In genomic region chr19:55584871-55585270, GRCh38 we compare ENCODE assay signal across 15 cellular contexts. TPM values are rescaled to one million over a fixed set of nuclear protein-coding genes. Genes with fewer than 3 reads are reported as not detected.
A peak's percentile ranks its signal among the peaks of the same experiment; 100 is the strongest.
DNase-seq lines count a peak whose midpoint lies in the region; ATAC-seq and TF ChIP-seq lines count a peak whose summit lies in the region.
"Had no signal": no experiment of that assay in that cellular context is flagged by ENCODE, and none has a peak within 500 bp of the region (broad histone marks: within the 10 kb centered on the region; RNA-seq: fewer than 3 reads in every experiment).

No MANE protein-coding gene starts in this region.

- no peak overlapping the region for H2BK15ac ChIP-seq in mesenchymal stem cell (ENCODE audit: low read depth, poor library complexity, severe bottlenecking)

- H2AFZ ChIP-seq in mesenchymal stem cell (ENCODE audit: low read depth, low read length) (no peak overlapping the region), OCI-LY7 (ENCODE audit: low read length) (no peak overlapping the region)

- H3K9me3 Mint-ChIP-seq in activated CD4-positive, alpha-beta T cell treated with anti-CD3 and anti-CD28 coated beads, Interleukin-2, amount 10 ng/mL, durations not matched to agents 24 days and 14 days: no peaks in the 10 kb centered on the region
- H3K9me3 Mint-ChIP-seq in activated CD4-positive, alpha-beta T cell treated with anti-CD3 and anti-CD28 coated beads, Interleukin-2, amount 10 ng/mL, durations not matched to agents 7 days and 5 days: no peaks in the 10 kb centered on the region
- no peaks in the 10 kb centered on the region for H3K9me3 Mint-ChIP-seq in stimulated activated naive B cell treated with anti-CD40 and anti-IgM and Interleukin-4, amounts not matched to agents 10 μg/mL and 1 μg/mL and 100 μg/mL, for 72 hours

- H3K4me2 ChIP-seq in mesenchymal stem cell (ENCODE audit: low read length, poor library complexity, severe bottlenecking) (no peak overlapping the region), OCI-LY7 (ENCODE audit: low read length) (no peak overlapping the region)

- H4K8ac ChIP-seq in mesenchymal stem cell (ENCODE audit: low read length): no peak overlapping the region

- H3K9me3 ChIP-seq in mesenchymal stem cell (ENCODE audit: control insufficient read depth, low read length) (no peaks in the 10 kb centered on the region), OCI-LY7 (ENCODE audit: low read length) (no peaks in the 10 kb centered on the region)
- H3K9me3 ChIP-seq: esophagus muscularis mucosa, MG63, mucosa of descending colon had no signal

- no peak overlapping the region for H3K4ac ChIP-seq in mesenchymal stem cell (ENCODE audit: low read depth in 1 of 2, low read length in 2 of 2)

- H3K79me2 ChIP-seq in OCI-LY7 (ENCODE audit: insufficient read depth, low read depth, low read length): peaks cover 5% of the 10 kb centered on the region; the same call in 1 of the 2 replicates

- peaks cover 23% of the 10 kb centered on the region for H3K4me1 Mint-ChIP-seq in activated CD4-positive, alpha-beta T cell treated with anti-CD3 and anti-CD28 coated beads, Interleukin-2, amount 10 ng/mL, durations not matched to agents 24 days and 14 days
- peaks cover 38% of the 10 kb centered on the region for H3K4me1 Mint-ChIP-seq in activated CD4-positive, alpha-beta T cell treated with anti-CD3 and anti-CD28 coated beads, Interleukin-2, amount 10 ng/mL, durations not matched to agents 7 days and 5 days
- H3K4me1 Mint-ChIP-seq in stimulated activated naive B cell treated with anti-CD40 and anti-IgM and Interleukin-4, amounts not matched to agents 10 μg/mL and 1 μg/mL and 100 μg/mL, for 72 hours: peaks cover 32 to 42% of the 10 kb centered on the region in 2 donors

- H3K27ac ChIP-seq in mesenchymal stem cell (ENCODE audit: low read length, poor library complexity, severe bottlenecking) (peak overlapping the region; percentile 100), OCI-LY7 (ENCODE audit: low read depth, low read length, poor library complexity, severe bottlenecking) (no peak overlapping the region)

- no peak for ATAC-seq in stimulated activated naive B cell treated with anti-CD40 and anti-IgM and Interleukin-4, amounts not matched to agents 10 μg/mL and 1 μg/mL and 100 μg/mL, for 72 hours (replicated peaks)
- ATAC-seq: GM12878, mucosa of descending colon had no signal

- no peaks in the 10 kb centered on the region for H3K36me3 ChIP-seq in mesenchymal stem cell (ENCODE audit: control insufficient read depth in 1 of 2, insufficient read depth in 2 of 2, low read depth in 1 of 2, low read length in 2 of 2)
- H3K36me3 ChIP-seq in OCI-LY7 (ENCODE audit: insufficient read depth, low read length): no peaks in the 10 kb centered on the region
- H3K36me3 ChIP-seq: esophagus muscularis mucosa had no signal

- H3K36me3 Mint-ChIP-seq in activated CD4-positive, alpha-beta T cell treated with anti-CD3 and anti-CD28 coated beads, Interleukin-2, amount 10 ng/mL, durations not matched to agents 24 days and 14 days (ENCODE audit: low read depth): peaks cover under 1% of the 10 kb centered on the region
- H3K36me3 Mint-ChIP-seq in activated CD4-positive, alpha-beta T cell treated with anti-CD3 and anti-CD28 coated beads, Interleukin-2, amount 10 ng/mL, durations not matched to agents 7 days and 5 days (ENCODE audit: low read depth): no peaks in the 10 kb centered on the region
- peaks cover 1 to 2% of the 10 kb centered on the region in 2 donors for H3K36me3 Mint-ChIP-seq in stimulated activated naive B cell treated with anti-CD40 and anti-IgM and Interleukin-4, amounts not matched to agents 10 μg/mL and 1 μg/mL and 100 μg/mL, for 72 hours

- H2BK12ac ChIP-seq in mesenchymal stem cell (ENCODE audit: low read length in 2 of 2): peak overlapping the region in 1 of 2 experiments; percentile 12

- peak; percentile 54 for DNase-seq in activated CD4-positive, alpha-beta T cell treated with anti-CD3 and anti-CD28 coated beads, Interleukin-2, amount 10 ng/mL, durations not matched to agents 24 days and 14 days
- DNase-seq in activated CD4-positive, alpha-beta T cell treated with anti-CD3 and anti-CD28 coated beads, Interleukin-2, amount 10 ng/mL, durations not matched to agents 7 days and 5 days: no peak
- DNase-seq in mesenchymal stem cell (no peak), OCI-LY7 (ENCODE audit: low spot score) (no peak), activated gamma-delta T cell treated with Interleukin-2 at 50 U/mL for 16 hours (no peak)
- DNase-seq in stimulated activated naive B cell treated with anti-CD40 and anti-IgM and Interleukin-4, amounts not matched to agents 10 μg/mL and 1 μg/mL and 100 μg/mL, for 72 hours: no peak
- DNase-seq: 8988T; activated naive CD4-positive, alpha-beta T cell; CD4-positive, alpha-beta memory T cell; dorsolateral prefrontal cortex; H7; MG63; mucosa of descending colon had no signal

- no peak for TF ChIP-seq CTCF in OCI-LY7 (conservative IDR thresholded peaks at IDR 0.05; ENCODE audit: low read length)

- no peaks in the 10 kb centered on the region for H3K27me3 ChIP-seq in mesenchymal stem cell (ENCODE audit: control insufficient read depth in 1 of 2, insufficient read depth in 1 of 2, low read length in 2 of 2)
- H3K27me3 ChIP-seq: dorsolateral prefrontal cortex, MG63 had no signal

- H3K27me3 Mint-ChIP-seq in activated CD4-positive, alpha-beta T cell treated with anti-CD3 and anti-CD28 coated beads, Interleukin-2, amount 10 ng/mL, durations not matched to agents 24 days and 14 days: peaks cover 26% of the 10 kb centered on the region
- peaks cover 21% of the 10 kb centered on the region for H3K27me3 Mint-ChIP-seq in activated CD4-positive, alpha-beta T cell treated with anti-CD3 and anti-CD28 coated beads, Interleukin-2, amount 10 ng/mL, durations not matched to agents 7 days and 5 days
- H3K27me3 Mint-ChIP-seq in stimulated activated naive B cell treated with anti-CD40 and anti-IgM and Interleukin-4, amounts not matched to agents 10 μg/mL and 1 μg/mL and 100 μg/mL, for 72 hours: no peaks in the 10 kb centered on the region

- no peak overlapping the region for H3K27ac Mint-ChIP-seq in activated CD4-positive, alpha-beta T cell treated with anti-CD3 and anti-CD28 coated beads, Interleukin-2, amount 10 ng/mL, durations not matched to agents 24 days and 14 days
- H3K27ac Mint-ChIP-seq in activated CD4-positive, alpha-beta T cell treated with anti-CD3 and anti-CD28 coated beads, Interleukin-2, amount 10 ng/mL, durations not matched to agents 7 days and 5 days: no peak overlapping the region
- H3K27ac Mint-ChIP-seq in stimulated activated naive B cell treated with anti-CD40 and anti-IgM and Interleukin-4, amounts not matched to agents 10 μg/mL and 1 μg/mL and 100 μg/mL, for 72 hours: peak overlapping the region; percentile 42

- no peak overlapping the region for H2BK120ac ChIP-seq in mesenchymal stem cell (ENCODE audit: low read depth, low read length)

- no TSS peak for BruUV-seq in OCI-LY7 (replicated peaks; lab: Mats Ljungman, UMichigan)

- H3K4me1 ChIP-seq in mesenchymal stem cell (ENCODE audit: control insufficient read depth, insufficient read depth, low read depth, low read length) (peaks cover 34% of the 10 kb centered on the region), OCI-LY7 (ENCODE audit: insufficient read depth, low read length, poor library complexity, severe bottlenecking) (peaks cover 26% of the 10 kb centered on the region)

- H3K4me3 Mint-ChIP-seq in activated CD4-positive, alpha-beta T cell treated with anti-CD3 and anti-CD28 coated beads, Interleukin-2, amount 10 ng/mL, durations not matched to agents 24 days and 14 days: no peak overlapping the region
- no peak overlapping the region for H3K4me3 Mint-ChIP-seq in activated CD4-positive, alpha-beta T cell treated with anti-CD3 and anti-CD28 coated beads, Interleukin-2, amount 10 ng/mL, durations not matched to agents 7 days and 5 days
- no peak overlapping the region for H3K4me3 Mint-ChIP-seq in stimulated activated naive B cell treated with anti-CD40 and anti-IgM and Interleukin-4, amounts not matched to agents 10 μg/mL and 1 μg/mL and 100 μg/mL, for 72 hours

- no peak overlapping the region for H3K4me3 ChIP-seq in mesenchymal stem cell (ENCODE audit: insufficient read depth in 1 of 2, low read depth in 1 of 2, low read length in 2 of 2)
- H3K4me3 ChIP-seq in OCI-LY7 (ENCODE audit: low read depth, low read length, poor library complexity, severe bottlenecking): no peak overlapping the region
- H3K4me3 ChIP-seq: GM12878, MG63, mucosa of descending colon had no signal

- POLR2A ChIA-PET in activated CD4-positive, alpha-beta T cell treated with anti-CD3 and anti-CD28 coated beads, Interleukin-2, amount 10 ng/mL, durations not matched to agents 7 days and 5 days (lab: Charles Lee): no interaction called here
- POLR2A ChIA-PET in OCI-LY7 (lab: Charles Lee): no interaction called here

- H3K9ac ChIP-seq in mesenchymal stem cell (ENCODE audit: low read length): no peak overlapping the region

- H4K20me1 ChIP-seq in OCI-LY7 (ENCODE audit: insufficient read depth, low read length): peaks cover under 1% of the 10 kb centered on the region; the same call in 1 of the 2 replicates

- peak overlapping the region; percentile 74 for H2BK5ac ChIP-seq in mesenchymal stem cell (ENCODE audit: low read depth, low read length, poor library complexity, severe bottlenecking)

- no peak overlapping the region for H3K23ac ChIP-seq in mesenchymal stem cell (ENCODE audit: low read length in 2 of 2)

- CTCF ChIA-PET in activated CD4-positive, alpha-beta T cell treated with anti-CD3 and anti-CD28 coated beads, Interleukin-2, amount 10 ng/mL, durations not matched to agents 7 days and 5 days (lab: Charles Lee): no interaction called here
- CTCF ChIA-PET in OCI-LY7 (lab: Charles Lee; ENCODE audit: unreplicated experiment): no interaction called here

- no peaks in the 10 kb centered on the region for H3K79me1 ChIP-seq in mesenchymal stem cell (replicated peaks; ENCODE audit: low read length, poor library complexity, severe bottlenecking)

- H3K18ac ChIP-seq in mesenchymal stem cell (ENCODE audit: low read depth in 1 of 2, low read length in 2 of 2): no peak overlapping the region

- peak overlapping the region; percentile 63 for H2AK5ac ChIP-seq in mesenchymal stem cell (ENCODE audit: low read length, severe bottlenecking)

- no peaks in the 10 kb centered on the region for H3K9me2 ChIP-seq in OCI-LY7 (ENCODE audit: insufficient read depth, low read length)

- H4K91ac ChIP-seq in mesenchymal stem cell (ENCODE audit: low read length): no peak overlapping the region

- intact Hi-C loops in activated CD4-positive, alpha-beta T cell treated with anti-CD3 and anti-CD28 coated beads, Interleukin-2, amount 10 ng/mL, durations not matched to agents 24 days and 14 days (cut with micrococcal nuclease): loop anchor here (5.0 kb wide), 1 partner anchor 37 kb away; the partner anchor contains the start of gene ZNF784
- intact Hi-C loops in OCI-LY7 (cut with micrococcal nuclease; ENCODE audit: unreplicated experiment): no loop called here

- H3K14ac ChIP-seq in mesenchymal stem cell (ENCODE audit: low read length in 2 of 2): no peak overlapping the region

- 85% methylated on average over 11 of the region's 11 CpGs for WGBS in mesenchymal stem cell

RNA-seq across cellular contexts. Expression of gene ZNF579, which starts 4.2 kb away (rescaled TPM):
- total RNA-seq in activated CD4-positive, alpha-beta T cell treated with anti-CD3 and anti-CD28 coated beads, Interleukin-2, amount 10 ng/mL, durations not matched to agents 24 days and 14 days: 9.6 and 10.4 TPM in 2 replicates
- 1 to 10 TPM; 7.0 to 8.0 TPM for total RNA-seq in activated CD4-positive, alpha-beta T cell treated with anti-CD3 and anti-CD28 coated beads, Interleukin-2, amount 10 ng/mL, durations not matched to agents 7 days and 5 days
- 25.8 TPM for polyA plus RNA-seq in mesenchymal stem cell (2013, experiment 1 of 2)
- polyA plus RNA-seq in mesenchymal stem cell (2013, experiment 2 of 2): 25.7 TPM
- 4.1 and 6.1 TPM in 2 replicates for total RNA-seq in OCI-LY7 (2014; rRNA removed; shearing (Covaris generic))
- 11.1 and 11.6 TPM in 2 replicates for total RNA-seq in OCI-LY7 (2022)

RNA-seq across cellular contexts. Expression of gene FIZ1, which starts 14.4 kb away (rescaled TPM):
- 20.4 and 21.4 TPM in 2 replicates for total RNA-seq in activated CD4-positive, alpha-beta T cell treated with anti-CD3 and anti-CD28 coated beads, Interleukin-2, amount 10 ng/mL, durations not matched to agents 24 days and 14 days
- 10 to 100 TPM; 15.3 to 16.9 TPM for total RNA-seq in activated CD4-positive, alpha-beta T cell treated with anti-CD3 and anti-CD28 coated beads, Interleukin-2, amount 10 ng/mL, durations not matched to agents 7 days and 5 days
- polyA plus RNA-seq in mesenchymal stem cell (2013, experiment 1 of 2): 8.5 TPM
- polyA plus RNA-seq in mesenchymal stem cell (2013, experiment 2 of 2): 8.9 TPM
- total RNA-seq in OCI-LY7 (2014; rRNA removed; shearing (Covaris generic)): 6.0 and 6.8 TPM in 2 replicates
- total RNA-seq in OCI-LY7 (2022): 17.1 and 18.0 TPM in 2 replicates

RNA-seq across cellular contexts. Expression of gene ZNF524, which starts 15.2 kb away (rescaled TPM):
- total RNA-seq in activated CD4-positive, alpha-beta T cell treated with anti-CD3 and anti-CD28 coated beads, Interleukin-2, amount 10 ng/mL, durations not matched to agents 24 days and 14 days: 17.8 and 19.0 TPM in 2 replicates
- total RNA-seq in activated CD4-positive, alpha-beta T cell treated with anti-CD3 and anti-CD28 coated beads, Interleukin-2, amount 10 ng/mL, durations not matched to agents 7 days and 5 days: 10 to 100 TPM; 31.2 to 32.9 TPM
- 8.4 TPM for polyA plus RNA-seq in mesenchymal stem cell (2013, experiment 1 of 2)
- polyA plus RNA-seq in mesenchymal stem cell (2013, experiment 2 of 2): 9.2 TPM
- total RNA-seq in OCI-LY7 (2014; rRNA removed; shearing (Covaris generic)): 14.5 and 21.6 TPM in 2 replicates
- 9.2 and 12.3 TPM in 2 replicates for total RNA-seq in OCI-LY7 (2022)

RNA-seq across cellular contexts. Expression of gene ZNF865, which starts 20.6 kb away (rescaled TPM):
- total RNA-seq in activated CD4-positive, alpha-beta T cell treated with anti-CD3 and anti-CD28 coated beads, Interleukin-2, amount 10 ng/mL, durations not matched to agents 24 days and 14 days: 12.2 and 12.5 TPM in 2 replicates
- total RNA-seq in activated CD4-positive, alpha-beta T cell treated with anti-CD3 and anti-CD28 coated beads, Interleukin-2, amount 10 ng/mL, durations not matched to agents 7 days and 5 days: 10 to 100 TPM; 14.2 TPM
- polyA plus RNA-seq in mesenchymal stem cell (2013, experiment 1 of 2): 9.1 TPM
- polyA plus RNA-seq in mesenchymal stem cell (2013, experiment 2 of 2): 8.8 TPM
- 2.1 and 3.0 TPM in 2 replicates for total RNA-seq in OCI-LY7 (2014; rRNA removed; shearing (Covaris generic))
- total RNA-seq in OCI-LY7 (2022): 11.3 and 13.0 TPM in 2 replicates

RNA-seq across cellular contexts. Expression of gene ZNF784, which starts 39.5 kb away (rescaled TPM):
- total RNA-seq in activated CD4-positive, alpha-beta T cell treated with anti-CD3 and anti-CD28 coated beads, Interleukin-2, amount 10 ng/mL, durations not matched to agents 24 days and 14 days: 3.6 and 3.7 TPM in 2 replicates
- 1 to 10 TPM; 4.3 to 5.8 TPM for total RNA-seq in activated CD4-positive, alpha-beta T cell treated with anti-CD3 and anti-CD28 coated beads, Interleukin-2, amount 10 ng/mL, durations not matched to agents 7 days and 5 days
- polyA plus RNA-seq in mesenchymal stem cell (2013, experiment 1 of 2): 2.4 TPM
- 2.5 TPM for polyA plus RNA-seq in mesenchymal stem cell (2013, experiment 2 of 2)
- total RNA-seq in OCI-LY7 (2014; rRNA removed; shearing (Covaris generic)): 3.4 and 6.6 TPM in 2 replicates
- total RNA-seq in OCI-LY7 (2022): 4.0 and 5.4 TPM in 2 replicates
